In the genomic region with DNA sequence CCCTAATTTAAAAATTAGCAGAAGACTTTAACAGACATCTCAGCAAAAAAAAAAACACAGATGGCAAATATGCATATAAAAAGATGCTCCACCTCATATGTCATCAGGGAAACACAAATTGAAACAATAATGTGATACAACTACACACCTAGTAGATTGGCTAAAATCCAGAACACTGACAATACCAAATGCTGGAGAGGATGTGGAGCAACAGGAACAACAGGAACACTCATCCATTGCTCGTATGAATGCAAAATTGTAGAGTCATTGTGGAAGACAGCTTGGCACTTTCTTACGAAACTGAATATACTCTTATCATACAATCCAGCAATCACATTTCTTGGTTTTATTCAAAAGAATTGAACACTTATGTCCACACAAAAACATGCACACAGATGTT, we compare ENCODE assay signal across 2 cellular contexts.
TF ChIP-seq lines count a peak whose summit lies in the region.

No MANE protein-coding gene starts in this region.

TF ChIP-seq in A549, 52 proteins besides CTCF, POLR2A, EP300 and RAD21:
- TF ChIP-seq ZFP36 (IDR thresholded peaks at IDR 0.05; ENCODE audit: borderline replicate concordance, partially characterized antibody) (no peak), RNF2 (IDR thresholded peaks at IDR 0.05; ENCODE audit: borderline replicate concordance, low read depth) (no peak), GATA3 (IDR thresholded peaks at IDR 0.05; ENCODE audit: borderline replicate concordance) (no peak), TFCP2L1 (CRISPR knock-in tag; IDR thresholded peaks at IDR 0.05) (no peak), BHLHE40 (IDR thresholded peaks at IDR 0.05; ENCODE audit: low read depth, low read length) (no peak), JUNB (IDR thresholded peaks at IDR 0.05) (no peak), ZC3H11A (IDR thresholded peaks at IDR 0.05) (no peak), MAZ (IDR thresholded peaks at IDR 0.05; ENCODE audit: borderline replicate concordance, low read depth, low read length) (no peak), CEBPB (IDR thresholded peaks at IDR 0.05) (no peak)

TF ChIP-seq in K562, 482 proteins besides CTCF, POLR2A, EP300 and RAD21:
- TF ChIP-seq ZFP36 (IDR thresholded peaks at IDR 0.05; ENCODE audit: low read depth, low read length, partially characterized antibody) (peak; percentile 18), C11orf30 (IDR thresholded peaks at IDR 0.05; ENCODE audit: low read depth) (no peak), GTF2A2 (tag; IDR thresholded peaks at IDR 0.05) (no peak), SMAD3 (CRISPR knock-in tag; conservative IDR thresholded peaks at IDR 0.05) (no peak), NFE2 (IDR thresholded peaks at IDR 0.05; ENCODE audit: low read depth) (0 out of 2 replicates have a peak, but pooled peaks have one; percentile 12), TFAM (CRISPR knock-in tag; conservative IDR thresholded peaks at IDR 0.05) (no peak), POLR2B (IDR thresholded peaks at IDR 0.05; ENCODE audit: low read depth, partially characterized antibody) (no peak)
- TF ChIP-seq, protein P1, sequence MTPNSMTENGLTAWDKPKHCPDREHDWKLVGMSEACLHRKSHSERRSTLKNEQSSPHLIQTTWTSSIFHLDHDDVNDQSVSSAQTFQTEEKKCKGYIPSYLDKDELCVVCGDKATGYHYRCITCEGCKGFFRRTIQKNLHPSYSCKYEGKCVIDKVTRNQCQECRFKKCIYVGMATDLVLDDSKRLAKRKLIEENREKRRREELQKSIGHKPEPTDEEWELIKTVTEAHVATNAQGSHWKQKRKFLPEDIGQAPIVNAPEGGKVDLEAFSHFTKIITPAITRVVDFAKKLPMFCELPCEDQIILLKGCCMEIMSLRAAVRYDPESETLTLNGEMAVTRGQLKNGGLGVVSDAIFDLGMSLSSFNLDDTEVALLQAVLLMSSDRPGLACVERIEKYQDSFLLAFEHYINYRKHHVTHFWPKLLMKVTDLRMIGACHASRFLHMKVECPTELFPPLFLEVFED (CRISPR knock-in tag; conservative IDR thresholded peaks at IDR 0.05) = no peak
